Comparison of ENCODE assay signal across 15 cellular contexts in genomic region chr1:1068077-1068373, GRCh38. TPM values are rescaled to one million over a fixed set of nuclear protein-coding genes. Genes with fewer than 3 reads are reported as not detected.
DNase-seq lines count a peak whose midpoint lies in the region; ATAC-seq, FAIRE-seq and TF ChIP-seq lines count a peak whose summit lies in the region.
"Had no signal": no experiment of that assay in that cellular context is flagged by ENCODE, and none has a peak within 500 bp of the region (broad histone marks: within the 10 kb centered on the region; RNA-seq: fewer than 3 reads in every experiment).

No MANE protein-coding gene starts in this region.

- CTCF ChIA-PET in HCT116 (lab: Charles Lee), result no interaction called here

- H3K4me2 ChIP-seq in HCT116 (ENCODE audit: low read length) (peak overlapping the region; percentile 90), astrocyte (ENCODE audit: low read length) (peak overlapping the region; percentile 95)

- ATAC-seq in HCT116 (no peak), HG03342 (IDR thresholded peaks at IDR 0.05; ENCODE audit: unreplicated experiment) (no peak)
- ATAC-seq: heart left ventricle had no signal

- H3K27me3 Mint-ChIP-seq in astrocyte (ENCODE audit: low read depth, unreplicated experiment) (no peaks in the 10 kb centered on the region), mesothelial cell of epicardium (ENCODE audit: low read depth) (peaks cover 26% of the 10 kb centered on the region), glutamatergic neuron (ENCODE audit: unreplicated experiment) (peaks cover 2% of the 10 kb centered on the region)

- TF ChIP-seq CTCF in C4-2B (conservative IDR thresholded peaks at IDR 0.05) (no peak), HCT116 (IDR thresholded peaks at IDR 0.05 in 2 of 3, conservative IDR thresholded peaks at IDR 0.05 in 1 of 3; ENCODE audit: borderline replicate concordance in 1 of 3, insufficient read depth in 1 of 3, low read depth in 2 of 3, low read length in 2 of 3) (no peak), astrocyte (IDR thresholded peaks at IDR 0.05; ENCODE audit: insufficient read depth, low read depth, low read length) (no peak), mesothelial cell of epicardium (IDR thresholded peaks at IDR 0.05; ENCODE audit: unreplicated experiment) (no peak), glutamatergic neuron (IDR thresholded peaks at IDR 0.05; ENCODE audit: partially characterized antibody, unreplicated experiment) (no peak), thyroid gland (IDR thresholded peaks at IDR 0.05) (no peak)

- H3K9me3 Mint-ChIP-seq in astrocyte (ENCODE audit: unreplicated experiment) (no peaks in the 10 kb centered on the region), mesothelial cell of epicardium (no peaks in the 10 kb centered on the region), glutamatergic neuron (ENCODE audit: unreplicated experiment) (peaks cover 4% of the 10 kb centered on the region)

- H3K9me2 ChIP-seq in HCT116 (ENCODE audit: insufficient read depth), result no peaks in the 10 kb centered on the region

- H3K4me3 Mint-ChIP-seq in astrocyte (ENCODE audit: unreplicated experiment), result peak overlapping the region; percentile 76
- peak overlapping the region; percentile 57 for H3K4me3 Mint-ChIP-seq in mesothelial cell of epicardium
- H3K4me3 Mint-ChIP-seq in glutamatergic neuron (ENCODE audit: unreplicated experiment), result no peak overlapping the region

- FAIRE-seq in astrocyte (lab: Jason Lieb, UNC), result no peak

- H4K20me1 ChIP-seq in HCT116 (ENCODE audit: insufficient read depth) (no peaks in the 10 kb centered on the region), astrocyte (ENCODE audit: insufficient read depth, low read length) (peaks cover 4% of the 10 kb centered on the region)

- no peak for DNase-seq in HCT116 (ENCODE audit: low read depth, low spot score)
- no peak for DNase-seq in astrocyte (ENCODE audit: low read depth)
- DNase-seq in mesothelial cell of epicardium (ENCODE audit: low spot score in 2 of 2, unreplicated experiment in 2 of 2), result no peak
- no peak for DNase-seq in cortex of kidney (lab: John Stamatoyannopoulos, UW)
- DNase-seq in glutamatergic neuron, result no peak
- DNase-seq in thyroid gland, result no peak
- DNase-seq: EL; heart left ventricle; right cardiac atrium; stimulated activated CD8-positive, alpha-beta memory T cell treated with anti-CD3 and anti-CD28 coated beads, Interleukin-4, amount 100 ng/mL, for 48 hours; WERI-Rb-1 had no signal

- H3K4me1 Mint-ChIP-seq in astrocyte (ENCODE audit: low read depth, unreplicated experiment) (peaks cover 5% of the 10 kb centered on the region), mesothelial cell of epicardium (no peaks in the 10 kb centered on the region), glutamatergic neuron (ENCODE audit: low read depth, unreplicated experiment) (no peaks in the 10 kb centered on the region)

- no peaks in the 10 kb centered on the region for H3K27me3 ChIP-seq in HCT116 (ENCODE audit: insufficient read depth, low read length)
- no peaks in the 10 kb centered on the region for H3K27me3 ChIP-seq in astrocyte (ENCODE audit: insufficient read depth, low read length)
- no peaks in the 10 kb centered on the region for H3K27me3 ChIP-seq in thyroid gland
- H3K27me3 ChIP-seq: body of pancreas had no signal

- intact Hi-C loops in HCT116 (cut with micrococcal nuclease) (loop anchor here (5.0 kb wide), 1 partner anchor 66 kb away; the partner anchor contains the start of gene HES4), thyroid gland (cut with DNase I) (no loop called here)

- no peak for TF ChIP-seq RAD21 in HCT116 (IDR thresholded peaks at IDR 0.05; ENCODE audit: low read depth)

- no TSS peak for BruUV-seq in HCT116 (replicated peaks; lab: Mats Ljungman, UMichigan)

- H3K79me2 ChIP-seq in HCT116 (ENCODE audit: insufficient read depth, low read length), result peaks cover 2% of the 10 kb centered on the region; the same call in 1 of the 2 replicates
- no peaks in the 10 kb centered on the region for H3K79me2 ChIP-seq in astrocyte (ENCODE audit: insufficient read depth, low read length)

- H3K9ac ChIP-seq in HCT116 (ENCODE audit: low read length) (peak overlapping the region; percentile 46; the same call in 1 of the 2 replicates), astrocyte (ENCODE audit: low read length) (no peak overlapping the region)

- H3K27ac Mint-ChIP-seq in astrocyte (ENCODE audit: unreplicated experiment), result no peak overlapping the region
- no peak overlapping the region for H3K27ac Mint-ChIP-seq in mesothelial cell of epicardium
- no peak overlapping the region for H3K27ac Mint-ChIP-seq in glutamatergic neuron (ENCODE audit: unreplicated experiment)

- H3K27ac ChIP-seq in C4-2B (peak overlapping the region; percentile 75), HCT116 (ENCODE audit: low read depth, low read length) (peak overlapping the region; percentile 62; the same call in 1 of the 2 replicates), astrocyte (ENCODE audit: low read depth, low read length) (no peak overlapping the region), thyroid gland (no peak overlapping the region)
- H3K27ac ChIP-seq: heart left ventricle, WERI-Rb-1 had no signal

- RAD21 ChIA-PET in HCT116 (lab: Charles Lee; ENCODE audit: low non-redundant PET in 1 of 2, low total read pairs in 2 of 2, uncharacterized antibody in 2 of 2, unreplicated experiment in 2 of 2), result no interaction called here

- 57 to 64% methylated on average over 8 of the region's 8 CpGs for WGBS in thyroid gland, 2 donors

- H3K4me3 ChIP-seq in HCT116 (replicated peaks in 1 of 2; ENCODE audit: low read depth in 1 of 2, low read length in 2 of 2) (peak overlapping the region; percentile 50 to 64), astrocyte (ENCODE audit: insufficient read depth, low read depth, low read length) (no peak overlapping the region), thyroid gland (replicated peaks in 1 of 3) (no peak overlapping the region)

- no peak for TF ChIP-seq POLR2A in HCT116 (IDR thresholded peaks at IDR 0.05; ENCODE audit: borderline replicate concordance, extremely low read depth, insufficient read depth, insufficient read length)
- no peak for TF ChIP-seq POLR2A in thyroid gland (IDR thresholded peaks at IDR 0.05)

- H3K9me3 ChIP-seq in HCT116 (ENCODE audit: control insufficient read depth in 1 of 2, insufficient read depth in 1 of 2, low read depth in 1 of 2, low read length in 2 of 2) (no peaks in the 10 kb centered on the region), astrocyte (ENCODE audit: insufficient read depth, low read depth, low read length) (no peaks in the 10 kb centered on the region), thyroid gland (no peaks in the 10 kb centered on the region)
- H3K9me3 ChIP-seq: body of pancreas, heart left ventricle had no signal

- H3K36me3 ChIP-seq in HCT116 (ENCODE audit: control insufficient read depth in 1 of 2, insufficient read depth in 2 of 2, low read length in 2 of 2) (no peaks in the 10 kb centered on the region), astrocyte (ENCODE audit: insufficient read depth, low read length) (no peaks in the 10 kb centered on the region), thyroid gland (no peaks in the 10 kb centered on the region)
- H3K36me3 ChIP-seq: heart left ventricle, WERI-Rb-1 had no signal

- H3K36me3 Mint-ChIP-seq in astrocyte (ENCODE audit: low read depth, unreplicated experiment) (no peaks in the 10 kb centered on the region), mesothelial cell of epicardium (no peaks in the 10 kb centered on the region), glutamatergic neuron (ENCODE audit: unreplicated experiment) (no peaks in the 10 kb centered on the region)

- no peak overlapping the region for H2AFZ ChIP-seq in HCT116 (ENCODE audit: low read depth, low read length, poor library complexity, severe bottlenecking)
- no peak overlapping the region for H2AFZ ChIP-seq in astrocyte (ENCODE audit: low read depth, low read length)

- H3K4me1 ChIP-seq in HCT116 (ENCODE audit: control insufficient read depth in 1 of 2, insufficient read depth in 2 of 2, low read length in 2 of 2) (peaks cover 34 to 64% of the 10 kb centered on the region in 2 experiments), astrocyte (ENCODE audit: insufficient read depth, low read length) (peaks cover 27% of the 10 kb centered on the region), thyroid gland (peaks cover 5 to 22% of the 10 kb centered on the region in 2 donors)

- POLR2A ChIA-PET in HCT116 (lab: Charles Lee), result no interaction called here

TF ChIP-seq in HCT116, 20 proteins besides CTCF, POLR2A, EP300 and RAD21:
- no peak for TF ChIP-seq CEBPB (IDR thresholded peaks at IDR 0.05; ENCODE audit: low read depth)

RNA-seq across cellular contexts. Expression of gene RNF223, which starts 6.1 kb away (rescaled TPM):
- total RNA-seq in HCT116 (2021; ENCODE audit: unreplicated experiment), result 6.3 TPM
- polyA plus RNA-seq in HCT116 (2012), result 8.6 and 8.7 TPM in 2 replicates
- total RNA-seq in astrocyte, result 0.18 and 0.38 TPM in 2 replicates
- 0.27 to 0.57 TPM (median 0.40 TPM) in 3 replicates for total RNA-seq in mesothelial cell of epicardium
- not detected for total RNA-seq in glutamatergic neuron (ENCODE audit: unreplicated experiment)
- total RNA-seq in thyroid gland, result not detected
- total RNA-seq: heart left ventricle, LHCN-M2, right cardiac atrium had no signal
- polyA plus RNA-seq: heart left ventricle, right cardiac atrium had no signal

RNA-seq across cellular contexts. Expression of gene C1orf159, which starts 47.9 kb away (rescaled TPM):
- total RNA-seq in HCT116 (2021; ENCODE audit: unreplicated experiment) (22.7 TPM), astrocyte (10.6 and 13.9 TPM in 2 replicates), mesothelial cell of epicardium (28.4 to 32.8 TPM (median 31.8 TPM) in 3 replicates), glutamatergic neuron (ENCODE audit: unreplicated experiment) (24.5 TPM), thyroid gland (10 to 100 TPM; 10.3 to 27.6 (median 19.6) TPM)
- polyA plus RNA-seq in HCT116 (2012), result 11.0 and 13.4 TPM in 2 replicates

RNA-seq across cellular contexts. Expression of gene AGRN, which starts 48.1 kb away (rescaled TPM):
- 134 TPM for total RNA-seq in HCT116 (2021; ENCODE audit: unreplicated experiment)
- polyA plus RNA-seq in HCT116 (2012), result 71.3 and 82.2 TPM in 2 replicates
- 589 and 603 TPM in 2 replicates for total RNA-seq in astrocyte
- 502 to 532 TPM (median 514 TPM) in 3 replicates for total RNA-seq in mesothelial cell of epicardium
- 914 TPM for total RNA-seq in glutamatergic neuron (ENCODE audit: unreplicated experiment)
- 100 to 1,000 TPM in 3 of 4 donors, 10 to 100 TPM in 1; 68.3 to 147 (median 129) TPM for total RNA-seq in thyroid gland

RNA-seq across cellular contexts. Expression of gene ISG15, which starts 54.7 kb away (rescaled TPM):
- total RNA-seq in HCT116 (2021; ENCODE audit: unreplicated experiment) (140 TPM), astrocyte (1,830 and 1,896 TPM in 2 replicates), mesothelial cell of epicardium (112 to 139 TPM (median 123 TPM) in 3 replicates), glutamatergic neuron (ENCODE audit: unreplicated experiment) (18.4 TPM), thyroid gland (10 to 100 TPM; 18.5 to 57.5 (median 37.8) TPM)
- 209 and 352 TPM in 2 replicates for polyA plus RNA-seq in HCT116 (2012)

Comparison
In these comparisons a context has a peak if more than half of its experiments do, and no peak if none do; other contexts are left out.
1. H3K27ac ChIP-seq: peak in C4-2B (single experiment) and HCT116 (single experiment); none in astrocyte (single experiment) and thyroid gland (0 of 3).
2. H3K4me3 ChIP-seq: peak in HCT116 (2 of 2); none in astrocyte (single experiment) and thyroid gland (0 of 3).